In genomic region chr22:23893957-23894709, GRCh38 we compare ENCODE assay signal across 1 cellular context.
TF ChIP-seq lines count a peak whose summit lies in the region.

TSS of gene MIF (plus strand) at chr22:23894383. CDS start at chr22:23894475, 92 bp downstream.

TF ChIP-seq in HepG2, 621 proteins besides CTCF, POLR2A, EP300 and RAD21 (continued from another document):
- TF ChIP-seq ARID3A (IDR thresholded peaks at IDR 0.05; ENCODE audit: low read depth, low read length): no peak
- 0 out of 2 replicates have a peak, but pooled peaks have one; percentile 75 for TF ChIP-seq TARDBP (CRISPR knock-in tag; IDR thresholded peaks at IDR 0.05)
- peak; percentile 46 for TF ChIP-seq HNRNPK (IDR thresholded peaks at IDR 0.05; ENCODE audit: low read depth, low read length, poor library complexity, severe bottlenecking)
- TF ChIP-seq ZFP36L1 (CRISPR knock-in tag; IDR thresholded peaks at IDR 0.05): peak; percentile 16; the same call in 1 of the 2 replicates
- peak; percentile 72; the same call in 1 of the 2 replicates for TF ChIP-seq TGIF2 (CRISPR knock-in tag; IDR thresholded peaks at IDR 0.05)
- peak; percentile 72 for TF ChIP-seq AKAP8 (CRISPR knock-in tag; IDR thresholded peaks at IDR 0.05)
- no peak; a peak in 2 of 4 replicates for TF ChIP-seq KLF16 (CRISPR knock-in tag; IDR thresholded peaks at IDR 0.05)
- TF ChIP-seq HDAC1 (CRISPR knock-in tag; IDR thresholded peaks at IDR 0.05): peak; percentile 80
- TF ChIP-seq BRD4 (CRISPR knock-in tag; IDR thresholded peaks at IDR 0.05): 0 out of 2 replicates have a peak, but pooled peaks have one; percentile 3
- no peak for TF ChIP-seq ZNF382 (CRISPR knock-in tag; IDR thresholded peaks at IDR 0.05; ENCODE audit: borderline replicate concordance)
- peak; percentile 40; the same call in 1 of the 2 replicates for TF ChIP-seq HOXA9 (CRISPR knock-in tag; IDR thresholded peaks at IDR 0.05; ENCODE audit: borderline replicate concordance)
- no peak; the same call in 1 of the 2 replicates for TF ChIP-seq ZFP41 (CRISPR knock-in tag; IDR thresholded peaks at IDR 0.05; ENCODE audit: borderline replicate concordance)
- TF ChIP-seq ZNF510 (CRISPR knock-in tag; IDR thresholded peaks at IDR 0.05; ENCODE audit: low read depth): 0 out of 2 replicates have a peak, but pooled peaks have one; percentile 13
- TF ChIP-seq SALL2 (CRISPR knock-in tag; IDR thresholded peaks at IDR 0.05): peak; percentile 77
- TF ChIP-seq AGO1 (IDR thresholded peaks at IDR 0.05; ENCODE audit: low read depth, low read length, poor library complexity, severe bottlenecking): peak; percentile 68
- 0 out of 2 replicates have a peak, but pooled peaks have one; percentile 1 for TF ChIP-seq ZNF776 (CRISPR knock-in tag; IDR thresholded peaks at IDR 0.05)
- TF ChIP-seq GATA4 (IDR thresholded peaks at IDR 0.05; ENCODE audit: borderline replicate concordance, low read depth): 0 out of 2 replicates have a peak, but pooled peaks have one; percentile 29
- 0 out of 2 replicates have a peak, but pooled peaks have one; percentile 78 for TF ChIP-seq THAP8 (CRISPR knock-in tag; IDR thresholded peaks at IDR 0.05; ENCODE audit: borderline replicate concordance)
- TF ChIP-seq MYC (CRISPR knock-in tag; IDR thresholded peaks at IDR 0.05; ENCODE audit: borderline replicate concordance): peak; percentile 71
- TF ChIP-seq FOXA3 (CRISPR knock-in tag; IDR thresholded peaks at IDR 0.05): peak; percentile 14; the same call in 1 of the 2 replicates
- TF ChIP-seq ZNF616 (CRISPR knock-in tag; IDR thresholded peaks at IDR 0.05; ENCODE audit: low read depth): peak; percentile 17; the same call in 1 of the 2 replicates
- TF ChIP-seq ZNF333 (CRISPR knock-in tag; IDR thresholded peaks at IDR 0.05; ENCODE audit: borderline replicate concordance): no peak; the same call in 1 of the 2 replicates
- no peak for TF ChIP-seq ZNF562 (CRISPR knock-in tag; IDR thresholded peaks at IDR 0.05; ENCODE audit: borderline replicate concordance)
- peak; percentile 39; the same call in 1 of the 2 replicates for TF ChIP-seq ZNF24 (IDR thresholded peaks at IDR 0.05)
- peak; percentile 58 for TF ChIP-seq AGO2 (optimal IDR thresholded peaks at IDR 0.05; ENCODE audit: low read depth, low read length)
- TF ChIP-seq ZNF710 (CRISPR knock-in tag; IDR thresholded peaks at IDR 0.05; ENCODE audit: borderline replicate concordance): 0 out of 2 replicates have a peak, but pooled peaks have one; percentile 9
- no peak; the same call in 1 of the 2 replicates for TF ChIP-seq NKX3-1 (CRISPR knock-in tag; IDR thresholded peaks at IDR 0.05)
- TF ChIP-seq EEA1 (CRISPR knock-in tag; IDR thresholded peaks at IDR 0.05; ENCODE audit: borderline replicate concordance): no peak
- peak; percentile 82 for TF ChIP-seq SALL1 (CRISPR knock-in tag; IDR thresholded peaks at IDR 0.05)
- peak; percentile 48; the same call in 1 of the 2 replicates for TF ChIP-seq TBX2 (CRISPR knock-in tag; IDR thresholded peaks at IDR 0.05; ENCODE audit: borderline replicate concordance)
- peak; percentile 48; the same call in 1 of the 2 replicates for TF ChIP-seq ZNF761 (CRISPR knock-in tag; conservative IDR thresholded peaks at IDR 0.05)
- peak; percentile 48 for TF ChIP-seq MEIS1 (CRISPR knock-in tag; IDR thresholded peaks at IDR 0.05; ENCODE audit: borderline replicate concordance)
- TF ChIP-seq NR2F1 (CRISPR knock-in tag; IDR thresholded peaks at IDR 0.05): no peak
- peak; percentile 92 for TF ChIP-seq ZNF501 (CRISPR knock-in tag; IDR thresholded peaks at IDR 0.05)
- no peak for TF ChIP-seq ZNF841 (CRISPR knock-in tag; IDR thresholded peaks at IDR 0.05; ENCODE audit: borderline replicate concordance)
- TF ChIP-seq MEIS2 (CRISPR knock-in tag; IDR thresholded peaks at IDR 0.05): peak; percentile 41; the same call in 1 of the 2 replicates
- TF ChIP-seq ZNF281 (CRISPR knock-in tag; IDR thresholded peaks at IDR 0.05; ENCODE audit: borderline replicate concordance): no peak
- TF ChIP-seq ZNF430 (CRISPR knock-in tag; IDR thresholded peaks at IDR 0.05): peak; percentile 89
- peak; percentile 47; the same call in 1 of the 2 replicates for TF ChIP-seq PHF20 (CRISPR knock-in tag; IDR thresholded peaks at IDR 0.05)
